ENCODE assay signal across 21 cellular contexts in genomic region chr12:64652346-64652745, GRCh38. TPM values are rescaled to one million over a fixed set of nuclear protein-coding genes. Genes with fewer than 3 reads are reported as not detected.
A peak's percentile ranks its signal among the peaks of the same experiment; 100 is the strongest.
DNase-seq lines count a peak whose midpoint lies in the region; ATAC-seq, FAIRE-seq and TF ChIP-seq lines count a peak whose summit lies in the region.
"Had no signal": no experiment of that assay in that cellular context is flagged by ENCODE, and none has a peak within 500 bp of the region (broad histone marks: within the 10 kb centered on the region; RNA-seq: fewer than 3 reads in every experiment).

No MANE protein-coding gene starts in this region.

- H3K4me3 Mint-ChIP-seq in activated T-cell treated with anti-CD3 and anti-CD28 coated beads, Interleukin-2, amount 50 U/mL, for 72 hours = no peak overlapping the region
- H3K4me3 Mint-ChIP-seq in IgD-negative memory B cell = peak overlapping the region in 2 of 4 donors; percentile 42 to 43
- H3K4me3 Mint-ChIP-seq in activated T-helper 17 cell treated with anti-CD3 and anti-CD28 coated beads, Interleukin-2, amount 50 U/mL, for 72 hours = peak overlapping the region; percentile 22
- H3K4me3 Mint-ChIP-seq: central memory CD8-positive, alpha-beta T cell; HFFc6 had no signal

- no peak for ATAC-seq in activated T-cell treated with anti-CD3 and anti-CD28 coated beads, Interleukin-2, amount 50 U/mL, for 72 hours (replicated peaks in 1 of 2)
- no peak for ATAC-seq in activated T-helper 17 cell treated with anti-CD3 and anti-CD28 coated beads, Interleukin-2, amount 50 U/mL, for 72 hours (replicated peaks)
- ATAC-seq in GM18520 (IDR thresholded peaks at IDR 0.05; ENCODE audit: unreplicated experiment) = no peak
- ATAC-seq: GM12878 had no signal

- DNase-seq in activated T-cell treated with anti-CD3 and anti-CD28 coated beads, Interleukin-2, amount 50 U/mL, for 72 hours = no peak
- no peak for DNase-seq in activated T-cell treated with anti-CD3 and anti-CD28 coated beads for 4 hours
- no peak for DNase-seq in sigmoid colon
- no peak for DNase-seq in urothelium cell line (ENCODE audit: low spot score)
- DNase-seq: activated CD4-positive, alpha-beta T cell treated with anti-CD3 and anti-CD28 coated beads for 48 hours; adrenal gland; effector CD4-positive, alpha-beta T cell; GDM1; heart right ventricle; HFFc6; NCI-H1105 treated with DMSO at 0.1 percent for 48 hours; NCI-H2227 treated with DMSO at 0.1 percent for 48 hours; ovary; SJCRH30; stimulated activated CD4-positive, alpha-beta T cell treated with anti-CD3 and anti-CD28 coated beads, Interleukin-1b, Interleukin-23, amount 100 ng/mL, for 48 hours; T-helper 9 cell had no signal

- H3K9me3 Mint-ChIP-seq in activated T-cell treated with anti-CD3 and anti-CD28 coated beads, Interleukin-2, amount 50 U/mL, for 72 hours = no peaks in the 10 kb centered on the region
- H3K9me3 Mint-ChIP-seq in IgD-negative memory B cell = peaks cover 0 to 2% (median 0%) of the 10 kb centered on the region in 3 donors
- H3K9me3 Mint-ChIP-seq in activated T-helper 17 cell treated with anti-CD3 and anti-CD28 coated beads, Interleukin-2, amount 50 U/mL, for 72 hours = no peaks in the 10 kb centered on the region
- H3K9me3 Mint-ChIP-seq: central memory CD8-positive, alpha-beta T cell; HFFc6 had no signal

- H3K36me3 Mint-ChIP-seq in activated T-cell treated with anti-CD3 and anti-CD28 coated beads, Interleukin-2, amount 50 U/mL, for 72 hours (ENCODE audit: insufficient read depth in 2 of 2) = peaks cover 0 to 2% of the 10 kb centered on the region in 2 donors
- no peaks in the 10 kb centered on the region for H3K36me3 Mint-ChIP-seq in IgD-negative memory B cell
- H3K36me3 Mint-ChIP-seq in activated T-helper 17 cell treated with anti-CD3 and anti-CD28 coated beads, Interleukin-2, amount 50 U/mL, for 72 hours (ENCODE audit: low read depth) = peaks cover 20% of the 10 kb centered on the region

- TF ChIP-seq EP300 in sigmoid colon (IDR thresholded peaks at IDR 0.05) = no peak

- H3K27me3 Mint-ChIP-seq in activated T-cell treated with anti-CD3 and anti-CD28 coated beads, Interleukin-2, amount 50 U/mL, for 72 hours (ENCODE audit: low read depth) = no peaks in the 10 kb centered on the region
- H3K27me3 Mint-ChIP-seq in IgD-negative memory B cell = no peaks in the 10 kb centered on the region
- H3K27me3 Mint-ChIP-seq in activated T-helper 17 cell treated with anti-CD3 and anti-CD28 coated beads, Interleukin-2, amount 50 U/mL, for 72 hours = no peaks in the 10 kb centered on the region
- H3K27me3 Mint-ChIP-seq: central memory CD8-positive, alpha-beta T cell had no signal

- H3K27me3 ChIP-seq in sigmoid colon = no peaks in the 10 kb centered on the region
- H3K27me3 ChIP-seq: adrenal gland, heart right ventricle, ovary, SJCRH30 had no signal

- H3K4me3 ChIP-seq in sigmoid colon = no peak overlapping the region
- H3K4me3 ChIP-seq: adrenal gland, GM12878, heart right ventricle, ovary, SJCRH30 had no signal

- WGBS in sigmoid colon, 2 donors = 20 to 54% methylated on average over 2 of the region's 2 CpGs

- no peaks in the 10 kb centered on the region for H3K9me3 ChIP-seq in sigmoid colon
- H3K9me3 ChIP-seq: adrenal gland, heart right ventricle, ovary, SJCRH30 had no signal

- no peak for TF ChIP-seq POLR2A in sigmoid colon (IDR thresholded peaks at IDR 0.05)

- H3K4me1 ChIP-seq in sigmoid colon = peaks cover 0 to 80% (median 60%) of the 10 kb centered on the region in 4 donors
- H3K4me1 ChIP-seq: SJCRH30 had no signal

- H3K4me1 Mint-ChIP-seq in activated T-cell treated with anti-CD3 and anti-CD28 coated beads, Interleukin-2, amount 50 U/mL, for 72 hours (ENCODE audit: low read depth) = peaks cover 78% of the 10 kb centered on the region
- peaks cover 48 to 61% (median 50%) of the 10 kb centered on the region in 3 donors for H3K4me1 Mint-ChIP-seq in IgD-negative memory B cell
- peaks cover 47% of the 10 kb centered on the region for H3K4me1 Mint-ChIP-seq in activated T-helper 17 cell treated with anti-CD3 and anti-CD28 coated beads, Interleukin-2, amount 50 U/mL, for 72 hours

- no peak for FAIRE-seq in urothelium cell line (lab: Jason Lieb, UNC)
- FAIRE-seq: GM12878 had no signal

- peak overlapping the region; percentile 52 for H3K27ac Mint-ChIP-seq in activated T-cell treated with anti-CD3 and anti-CD28 coated beads, Interleukin-2, amount 50 U/mL, for 72 hours
- H3K27ac Mint-ChIP-seq in IgD-negative memory B cell = peak overlapping the region; percentile 83 to 87 (median 86)
- H3K27ac Mint-ChIP-seq in activated T-helper 17 cell treated with anti-CD3 and anti-CD28 coated beads, Interleukin-2, amount 50 U/mL, for 72 hours = peak overlapping the region; percentile 81
- H3K27ac Mint-ChIP-seq: HFFc6 had no signal

- peak overlapping the region in 3 of 4 donors; percentile 71 to 86 (median 72) for H3K27ac ChIP-seq in sigmoid colon
- H3K27ac ChIP-seq: ovary, SJCRH30 had no signal

- H3K36me3 ChIP-seq in sigmoid colon = no peaks in the 10 kb centered on the region
- H3K36me3 ChIP-seq: adrenal gland, heart right ventricle, ovary, SJCRH30 had no signal

- intact Hi-C loops in sigmoid colon (cut with DNase I) = no loop called here

- TF ChIP-seq CTCF in sigmoid colon (IDR thresholded peaks at IDR 0.05) = no peak

RNA-seq across cellular contexts. Expression of gene RASSF3, which starts 42.1 kb away (rescaled TPM):
- 10 to 100 TPM; 40.3 to 42.4 TPM for total RNA-seq in activated T-cell treated with anti-CD3 and anti-CD28 coated beads, Interleukin-2, amount 50 U/mL, for 72 hours
- polyA plus RNA-seq in IgD-negative memory B cell = 3.4 TPM
- 10 to 100 TPM; 31.0 to 43.9 TPM for total RNA-seq in activated T-helper 17 cell treated with anti-CD3 and anti-CD28 coated beads, Interleukin-2, amount 50 U/mL, for 72 hours
- total RNA-seq in sigmoid colon = 100 to 1,000 TPM; 143 to 348 (median 203) TPM
- 100 to 1,000 TPM in 1 of 3 donors, 10 to 100 TPM in 2; 34.7 to 113 (median 65.5) TPM for polyA plus RNA-seq in sigmoid colon
